Comparison of ENCODE assay signal across 11 cellular contexts in the genomic region with DNA sequence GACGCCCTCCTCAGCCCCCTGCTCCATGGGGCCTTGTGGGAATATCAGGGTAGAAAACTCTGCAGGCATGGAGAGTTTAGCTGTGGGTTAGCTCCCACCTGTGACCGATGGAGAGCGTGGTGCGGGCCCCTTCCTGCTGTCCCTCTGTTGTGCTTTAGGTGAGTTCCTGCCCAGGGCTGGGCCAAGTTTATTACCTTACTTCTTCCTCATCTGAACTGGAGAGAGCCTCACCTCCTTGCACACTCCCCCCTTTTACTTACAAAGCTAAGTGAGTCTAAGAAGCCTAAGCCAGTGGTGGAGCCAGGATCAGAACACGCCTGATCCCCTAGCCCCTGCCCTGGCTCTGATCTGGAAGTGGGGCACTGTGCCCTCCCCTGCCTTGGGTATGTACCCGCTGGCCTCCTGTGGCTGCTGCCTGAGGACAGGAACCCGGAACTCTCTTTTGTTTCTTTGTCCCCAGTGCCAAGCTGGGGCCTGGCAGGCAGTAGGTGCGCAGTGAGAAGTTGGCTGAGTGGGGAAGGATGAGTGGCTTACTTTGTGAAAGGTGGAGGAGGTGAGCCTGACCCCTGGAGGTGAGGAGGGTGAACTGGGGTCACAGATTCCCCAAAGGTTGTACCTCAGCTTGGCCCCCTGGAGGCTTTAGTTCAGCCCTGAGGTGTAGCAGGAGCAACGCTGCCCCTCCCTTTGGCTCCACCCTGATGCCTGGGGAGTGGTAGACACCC. TPM values are rescaled to one million over a fixed set of nuclear protein-coding genes. Genes with fewer than 3 reads are reported as not detected.
A peak's percentile ranks its signal among the peaks of the same experiment; 100 is the strongest.
DNase-seq lines count a peak whose midpoint lies in the region; ATAC-seq and TF ChIP-seq lines count a peak whose summit lies in the region.
"Had no signal": no experiment of that assay in that cellular context is flagged by ENCODE, and none has a peak within 500 bp of the region (broad histone marks: within the 10 kb centered on the region; RNA-seq: fewer than 3 reads in every experiment).

No MANE protein-coding gene starts in this region.

- H3K9me3 Mint-ChIP-seq in activated CD4-positive, alpha-beta T cell treated with anti-CD3 and anti-CD28 coated beads for 36 hours (ENCODE audit: low read depth): no peaks in the 10 kb centered on the region
- no peaks in the 10 kb centered on the region for H3K9me3 Mint-ChIP-seq in activated CD4-positive, alpha-beta T cell treated with anti-CD3 and anti-CD28 coated beads, Interleukin-2, amount 10 ng/mL, durations not matched to agents 24 days and 14 days
- no peaks in the 10 kb centered on the region for H3K9me3 Mint-ChIP-seq in stimulated activated naive B cell treated with anti-CD40 and anti-IgM and Interleukin-4, amounts not matched to agents 10 μg/mL and 1 μg/mL and 100 μg/mL, for 72 hours

- no peaks in the 10 kb centered on the region for H3K27me3 Mint-ChIP-seq in activated CD4-positive, alpha-beta T cell treated with anti-CD3 and anti-CD28 coated beads for 36 hours
- H3K27me3 Mint-ChIP-seq in activated CD4-positive, alpha-beta T cell treated with anti-CD3 and anti-CD28 coated beads, Interleukin-2, amount 10 ng/mL, durations not matched to agents 24 days and 14 days: no peaks in the 10 kb centered on the region
- peaks cover 18 to 21% of the 10 kb centered on the region in 2 donors for H3K27me3 Mint-ChIP-seq in stimulated activated naive B cell treated with anti-CD40 and anti-IgM and Interleukin-4, amounts not matched to agents 10 μg/mL and 1 μg/mL and 100 μg/mL, for 72 hours

- intact Hi-C loops in activated CD4-positive, alpha-beta T cell treated with anti-CD3 and anti-CD28 coated beads for 36 hours (cut with DNase I, micrococcal nuclease): no loop called here
- intact Hi-C loops in activated CD4-positive, alpha-beta T cell treated with anti-CD3 and anti-CD28 coated beads, Interleukin-2, amount 10 ng/mL, durations not matched to agents 24 days and 14 days (cut with micrococcal nuclease): no loop called here

- no peak overlapping the region for H3K4me3 Mint-ChIP-seq in activated CD4-positive, alpha-beta T cell treated with anti-CD3 and anti-CD28 coated beads for 36 hours
- no peak overlapping the region for H3K4me3 Mint-ChIP-seq in activated CD4-positive, alpha-beta T cell treated with anti-CD3 and anti-CD28 coated beads, Interleukin-2, amount 10 ng/mL, durations not matched to agents 24 days and 14 days
- no peak overlapping the region for H3K4me3 Mint-ChIP-seq in stimulated activated naive B cell treated with anti-CD40 and anti-IgM and Interleukin-4, amounts not matched to agents 10 μg/mL and 1 μg/mL and 100 μg/mL, for 72 hours

- no peak overlapping the region for H3K27ac ChIP-seq in RWPE1
- H3K27ac ChIP-seq: psoas muscle had no signal

- peak; percentile 10 for DNase-seq in activated CD4-positive, alpha-beta T cell treated with anti-CD3 and anti-CD28 coated beads for 36 hours
- DNase-seq in activated CD4-positive, alpha-beta T cell treated with anti-CD3 and anti-CD28 coated beads, Interleukin-2, amount 10 ng/mL, durations not matched to agents 24 days and 14 days: no peak
- DNase-seq in OCI-M1 (lab: John Stamatoyannopoulos, UW) (peak; percentile 1), germinal center (ENCODE audit: low spot score) (peak; percentile 21), RWPE1 (ENCODE audit: low spot score) (no peak)
- DNase-seq in stimulated activated naive B cell treated with anti-CD40 and anti-IgM and Interleukin-4, amounts not matched to agents 10 μg/mL and 1 μg/mL and 100 μg/mL, for 72 hours: no peak
- DNase-seq: activated CD4-positive, alpha-beta T cell treated with anti-CD3 and anti-CD28 coated beads for 4 hours; hypothalamus; psoas muscle had no signal

- TF ChIP-seq CTCF in RWPE1 (conservative IDR thresholded peaks at IDR 0.05; ENCODE audit: low read depth): no peak

- H3K4me1 Mint-ChIP-seq in activated CD4-positive, alpha-beta T cell treated with anti-CD3 and anti-CD28 coated beads for 36 hours: no peaks in the 10 kb centered on the region
- no peaks in the 10 kb centered on the region for H3K4me1 Mint-ChIP-seq in activated CD4-positive, alpha-beta T cell treated with anti-CD3 and anti-CD28 coated beads, Interleukin-2, amount 10 ng/mL, durations not matched to agents 24 days and 14 days
- H3K4me1 Mint-ChIP-seq in stimulated activated naive B cell treated with anti-CD40 and anti-IgM and Interleukin-4, amounts not matched to agents 10 μg/mL and 1 μg/mL and 100 μg/mL, for 72 hours: peaks cover 0 to 2% of the 10 kb centered on the region in 2 donors

- H3K27ac Mint-ChIP-seq in activated CD4-positive, alpha-beta T cell treated with anti-CD3 and anti-CD28 coated beads for 36 hours: no peak overlapping the region
- H3K27ac Mint-ChIP-seq in activated CD4-positive, alpha-beta T cell treated with anti-CD3 and anti-CD28 coated beads, Interleukin-2, amount 10 ng/mL, durations not matched to agents 24 days and 14 days: no peak overlapping the region
- H3K27ac Mint-ChIP-seq in stimulated activated naive B cell treated with anti-CD40 and anti-IgM and Interleukin-4, amounts not matched to agents 10 μg/mL and 1 μg/mL and 100 μg/mL, for 72 hours: no peak overlapping the region

- no peaks in the 10 kb centered on the region for H3K36me3 Mint-ChIP-seq in activated CD4-positive, alpha-beta T cell treated with anti-CD3 and anti-CD28 coated beads for 36 hours (ENCODE audit: low read depth)
- no peaks in the 10 kb centered on the region for H3K36me3 Mint-ChIP-seq in activated CD4-positive, alpha-beta T cell treated with anti-CD3 and anti-CD28 coated beads, Interleukin-2, amount 10 ng/mL, durations not matched to agents 24 days and 14 days (ENCODE audit: low read depth)
- H3K36me3 Mint-ChIP-seq in stimulated activated naive B cell treated with anti-CD40 and anti-IgM and Interleukin-4, amounts not matched to agents 10 μg/mL and 1 μg/mL and 100 μg/mL, for 72 hours: no peaks in the 10 kb centered on the region

- CTCF ChIA-PET in activated CD4-positive, alpha-beta T cell treated with anti-CD3 and anti-CD28 coated beads for 36 hours (lab: Charles Lee): interaction anchor here (0.7 to 1.0 kb wide), 2 partner anchors 27 to 351 kb away, joined by 3 read pairs; no protein-coding TSS in a partner anchor
- CTCF ChIA-PET in RWPE1 (lab: Yijun Ruan, JAX): interaction anchor here (0.6 to 1.4 kb wide), 9 partner anchors 11 to 70 kb away, joined by 3 to 4 read pairs (median 3); no protein-coding TSS in a partner anchor

- POLR2A ChIA-PET in activated CD4-positive, alpha-beta T cell treated with anti-CD3 and anti-CD28 coated beads for 36 hours (lab: Charles Lee): no interaction called here
- POLR2A ChIA-PET in RWPE1 (lab: Yijun Ruan, JAX; ENCODE audit: low non-redundant PET): no interaction called here

- no peak for ATAC-seq in activated CD4-positive, alpha-beta T cell treated with anti-CD3 and anti-CD28 coated beads for 36 hours
- ATAC-seq in stimulated activated naive B cell treated with anti-CD40 and anti-IgM and Interleukin-4, amounts not matched to agents 10 μg/mL and 1 μg/mL and 100 μg/mL, for 72 hours (replicated peaks): peak; percentile 43 to 61
- ATAC-seq in GM21576 (IDR thresholded peaks at IDR 0.05; ENCODE audit: unreplicated experiment) (no peak), GM21367 (IDR thresholded peaks at IDR 0.05; ENCODE audit: unreplicated experiment) (no peak)
- ATAC-seq: psoas muscle had no signal

RNA-seq across cellular contexts. Expression of gene ARHGEF10L, which starts 32.9 kb away (rescaled TPM):
- total RNA-seq in activated CD4-positive, alpha-beta T cell treated with anti-CD3 and anti-CD28 coated beads for 36 hours: not detected
- total RNA-seq in activated CD4-positive, alpha-beta T cell treated with anti-CD3 and anti-CD28 coated beads, Interleukin-2, amount 10 ng/mL, durations not matched to agents 24 days and 14 days: not detected in 2 replicates

Comparison
In these comparisons a context has a peak if more than half of its experiments do, and no peak if none do; other contexts are left out.
1. DNase-seq: peak in activated CD4-positive, alpha-beta T cell treated with anti-CD3 and anti-CD28 coated beads for 36 hours (single experiment), OCI-M1 (single experiment) and germinal center (single experiment); none in activated CD4-positive, alpha-beta T cell treated with anti-CD3 and anti-CD28 coated beads, Interleukin-2, amount 10 ng/mL, durations not matched to agents 24 days and 14 days (single experiment), stimulated activated naive B cell treated with anti-CD40 and anti-IgM and Interleukin-4, amounts not matched to agents 10 μg/mL and 1 μg/mL and 100 μg/mL, for 72 hours (single experiment) and RWPE1 (single experiment).
2. ATAC-seq: peak in stimulated activated naive B cell treated with anti-CD40 and anti-IgM and Interleukin-4, amounts not matched to agents 10 μg/mL and 1 μg/mL and 100 μg/mL, for 72 hours (2 of 2); none in activated CD4-positive, alpha-beta T cell treated with anti-CD3 and anti-CD28 coated beads for 36 hours (single experiment), GM21576 (single experiment) and GM21367 (single experiment).